Comparison of ENCODE assay signal across 13 cellular contexts in genomic region chr2:59664946-59665345, GRCh38.
A peak's percentile ranks its signal among the peaks of the same experiment; 100 is the strongest.
DNase-seq lines count a peak whose midpoint lies in the region; ATAC-seq lines count a peak whose summit lies in the region.
"Had no signal": no experiment of that assay in that cellular context is flagged by ENCODE, and none has a peak within 500 bp of the region (broad histone marks: within the 10 kb centered on the region; RNA-seq: fewer than 3 reads in every experiment).

No MANE protein-coding gene starts in this region.

- no peak for ATAC-seq in GM18498 (IDR thresholded peaks at IDR 0.05; ENCODE audit: unreplicated experiment)
- ATAC-seq: A549 had no signal

- in situ Hi-C loops in G401 (cut with HindIII; ENCODE audit: low sequenced_read_pairs), result no loop called here

- peak; percentile 92 for DNase-seq in G401 (ENCODE audit: low spot score)
- peak; percentile 70 to 74 for DNase-seq in NCI-H446 (lab: John Stamatoyannopoulos, UW)
- peak; percentile 7 to 43 for DNase-seq in cerebellar nuclear complex (lab: John Stamatoyannopoulos, UW)
- peak; percentile 5 for DNase-seq in retina
- DNase-seq in NOMO-1 treated with dmso at 0.1 percent for 144 hours (lab: John Stamatoyannopoulos, UW; ENCODE audit: unreplicated experiment), result no peak
- DNase-seq in NCI-H1417 treated with DMSO at 0.1 percent for 48 hours (lab: John Stamatoyannopoulos, UW), result no peak
- DNase-seq: BE2C, DMS153, DMS79 treated with DMSO at 0.1 percent for 48 hours, GF-D8, GOT3 had no signal

Comparison
In these comparisons a context has a peak if more than half of its experiments do, and no peak if none do; other contexts are left out.
1. DNase-seq: peak in G401 (single experiment), NCI-H446 (2 of 2), cerebellar nuclear complex (2 of 2) and retina (single experiment); none in NOMO-1 treated with dmso at 0.1 percent for 144 hours (single experiment) and NCI-H1417 treated with DMSO at 0.1 percent for 48 hours (single experiment).